Comparison of ENCODE assay signal across 8 cellular contexts in genomic region chr19:11767633-11768133, GRCh38. TPM values are rescaled to one million over a fixed set of nuclear protein-coding genes. Genes with fewer than 3 reads are reported as not detected.
DNase-seq lines count a peak whose midpoint lies in the region; ATAC-seq and TF ChIP-seq lines count a peak whose summit lies in the region.

No MANE protein-coding gene starts in this region.

- H3K27me3 Mint-ChIP-seq in CD4-positive, alpha-beta memory T cell = peaks cover 0 to 2% of the 10 kb centered on the region in 2 donors
- no peaks in the 10 kb centered on the region for H3K27me3 Mint-ChIP-seq in activated T-cell treated with anti-CD3 and anti-CD28 coated beads, Interleukin-2, amount 50 U/mL, for 72 hours (ENCODE audit: low read depth)
- no peaks in the 10 kb centered on the region for H3K27me3 Mint-ChIP-seq in neural progenitor cell (ENCODE audit: insufficient read depth, low read depth)

- peak overlapping the region; percentile 58 to 92 (median 91) for H3K27ac Mint-ChIP-seq in CD4-positive, alpha-beta memory T cell
- no peak overlapping the region for H3K27ac Mint-ChIP-seq in activated T-cell treated with anti-CD3 and anti-CD28 coated beads, Interleukin-2, amount 50 U/mL, for 72 hours
- H3K27ac Mint-ChIP-seq in neural progenitor cell = peak overlapping the region; percentile 72

- DNase-seq in CD4-positive, alpha-beta memory T cell = peak in 3 of 5 donors; percentile 5 to 28 (median 8)
- DNase-seq in LHCN-M2 (ENCODE audit: low read depth) = peak; percentile 43
- DNase-seq in activated T-cell treated with anti-CD3 and anti-CD28 coated beads, Interleukin-2, amount 50 U/mL, for 72 hours = peak; percentile 26 to 36
- peak; percentile 43 for DNase-seq in neural progenitor cell (ENCODE audit: low spot score)
- no peak for DNase-seq in MV-4-11 (lab: John Stamatoyannopoulos, UW)

- peaks cover 18 to 33% (median 23%) of the 10 kb centered on the region in 4 donors for H3K4me1 Mint-ChIP-seq in CD4-positive, alpha-beta memory T cell
- H3K4me1 Mint-ChIP-seq in activated T-cell treated with anti-CD3 and anti-CD28 coated beads, Interleukin-2, amount 50 U/mL, for 72 hours (ENCODE audit: low read depth) = peaks cover 15% of the 10 kb centered on the region
- peaks cover 10% of the 10 kb centered on the region for H3K4me1 Mint-ChIP-seq in neural progenitor cell

- H3K4me3 ChIP-seq in CD4-positive, alpha-beta memory T cell (ENCODE audit: low read length in 2 of 2) = peak overlapping the region; percentile 84 to 94
- H3K4me3 ChIP-seq in gastroesophageal sphincter (peak overlapping the region; percentile 66 to 74), neural progenitor cell (peak overlapping the region; percentile 69)

- peak overlapping the region; percentile 16 for H3K9ac ChIP-seq in neural progenitor cell

- peak overlapping the region; percentile 95 for H2AFZ ChIP-seq in neural progenitor cell (replicated peaks)

- H3K9me3 Mint-ChIP-seq in CD4-positive, alpha-beta memory T cell = peaks cover 2 to 41% (median 30%) of the 10 kb centered on the region in 8 donors
- H3K9me3 Mint-ChIP-seq in activated T-cell treated with anti-CD3 and anti-CD28 coated beads, Interleukin-2, amount 50 U/mL, for 72 hours = peaks cover 21 to 30% of the 10 kb centered on the region in 2 donors
- H3K9me3 Mint-ChIP-seq in neural progenitor cell = peaks cover 35% of the 10 kb centered on the region

- no peaks in the 10 kb centered on the region for H3K27me3 ChIP-seq in CD4-positive, alpha-beta memory T cell (ENCODE audit: insufficient read depth, low read length)
- H3K27me3 ChIP-seq in gastroesophageal sphincter (no peaks in the 10 kb centered on the region), neural progenitor cell (peaks cover 52% of the 10 kb centered on the region)

- ATAC-seq in GM19397 (IDR thresholded peaks at IDR 0.05; ENCODE audit: unreplicated experiment) = peak; percentile 31
- no peak for ATAC-seq in activated T-cell treated with anti-CD3 and anti-CD28 coated beads, Interleukin-2, amount 50 U/mL, for 72 hours (replicated peaks in 1 of 2)
- ATAC-seq in gastroesophageal sphincter = no peak
- no peak for ATAC-seq in GM21360 (IDR thresholded peaks at IDR 0.05; ENCODE audit: unreplicated experiment)

- peak overlapping the region; percentile 93 to 99 (median 97) for H3K4me3 Mint-ChIP-seq in CD4-positive, alpha-beta memory T cell
- H3K4me3 Mint-ChIP-seq in activated T-cell treated with anti-CD3 and anti-CD28 coated beads, Interleukin-2, amount 50 U/mL, for 72 hours = peak overlapping the region; percentile 95 to 98
- peak overlapping the region; percentile 98 for H3K4me3 Mint-ChIP-seq in neural progenitor cell

- WGBS in gastroesophageal sphincter (ENCODE audit: low coverage in 1 of 2), 2 donors = 0% methylated on average over 7 of the region's 20 CpGs; no CpG with 5 or more reads in 1 of the 2 donors

- H3K9me3 ChIP-seq in CD4-positive, alpha-beta memory T cell (ENCODE audit: control insufficient read depth in 1 of 2, low read length in 2 of 2) = no peaks in the 10 kb centered on the region
- H3K9me3 ChIP-seq in gastroesophageal sphincter = peaks cover 0 to 9% (median 0%) of the 10 kb centered on the region in 3 donors
- peaks cover 3% of the 10 kb centered on the region for H3K9me3 ChIP-seq in neural progenitor cell (ENCODE audit: low read depth)

- intact Hi-C loops in CD4-positive, alpha-beta memory T cell (cut with micrococcal nuclease) = loop anchor here (1.0 to 2.0 kb wide), 2 partner anchors 28 to 47 kb away; partner anchors contain the start of gene ZNF440

- peaks cover 19 to 32% of the 10 kb centered on the region in 2 donors for H3K36me3 Mint-ChIP-seq in CD4-positive, alpha-beta memory T cell
- H3K36me3 Mint-ChIP-seq in activated T-cell treated with anti-CD3 and anti-CD28 coated beads, Interleukin-2, amount 50 U/mL, for 72 hours (ENCODE audit: insufficient read depth in 2 of 2) = peaks cover 31 to 37% of the 10 kb centered on the region in 2 donors
- peaks cover 15% of the 10 kb centered on the region for H3K36me3 Mint-ChIP-seq in neural progenitor cell

- CTCF ChIA-PET in CD4-positive, alpha-beta memory T cell (lab: Charles Lee; ENCODE audit: partially characterized antibody) = no interaction called here

- no peak for TF ChIP-seq EP300 in gastroesophageal sphincter (IDR thresholded peaks at IDR 0.05)

- H3K27ac ChIP-seq in CD4-positive, alpha-beta memory T cell (ENCODE audit: low read depth, low read length) = peak overlapping the region; percentile 54
- H3K27ac ChIP-seq in gastroesophageal sphincter (peak overlapping the region; percentile 69 to 97 (median 92)), neural progenitor cell (no peak overlapping the region)

- no peaks in the 10 kb centered on the region for H3K36me3 ChIP-seq in CD4-positive, alpha-beta memory T cell (ENCODE audit: insufficient read depth, low read length)
- H3K36me3 ChIP-seq in gastroesophageal sphincter = peaks cover 0 to 12% of the 10 kb centered on the region in 2 donors
- no peaks in the 10 kb centered on the region for H3K36me3 ChIP-seq in neural progenitor cell

- H3K4me1 ChIP-seq in CD4-positive, alpha-beta memory T cell (ENCODE audit: insufficient read depth, low read length) = peaks cover 21% of the 10 kb centered on the region
- H3K4me1 ChIP-seq in gastroesophageal sphincter = peaks cover 0 to 28% (median 3%) of the 10 kb centered on the region in 3 donors
- no peaks in the 10 kb centered on the region for H3K4me1 ChIP-seq in neural progenitor cell

- no peak for TF ChIP-seq CTCF in gastroesophageal sphincter (IDR thresholded peaks at IDR 0.05)
- no peak for TF ChIP-seq CTCF in neural progenitor cell (IDR thresholded peaks at IDR 0.05)

- H3F3A ChIP-seq in neural progenitor cell (ENCODE audit: low read depth) = no peaks in the 10 kb centered on the region

- POLR2A ChIA-PET in CD4-positive, alpha-beta memory T cell (lab: Charles Lee; ENCODE audit: partially characterized antibody) = interaction anchor here (1.5 to 1.6 kb wide), 2 partner anchors 29 to 30 kb away, joined by 5 read pairs; partner anchors contain the start of gene ZNF823

- no peak for TF ChIP-seq POLR2A in gastroesophageal sphincter (IDR thresholded peaks at IDR 0.05)

- H3K4me2 ChIP-seq in neural progenitor cell = peak overlapping the region; percentile 72

- no peaks in the 10 kb centered on the region for H3K79me2 ChIP-seq in neural progenitor cell (ENCODE audit: low read depth)

- no peaks in the 10 kb centered on the region for H4K20me1 ChIP-seq in neural progenitor cell (ENCODE audit: low read depth)

RNA-seq across cellular contexts. Expression of gene ZNF441, which starts 0.9 kb away (rescaled TPM):
- 10 to 100 TPM; 19.6 to 21.5 TPM for total RNA-seq in CD4-positive, alpha-beta memory T cell
- 1 to 10 TPM; 2.3 to 6.3 TPM for polyA plus RNA-seq in CD4-positive, alpha-beta memory T cell
- total RNA-seq in LHCN-M2 (2014; rRNA removed) (5.4 and 7.1 TPM in 2 replicates), gastroesophageal sphincter (10 to 100 TPM in 1 of 4 donors, 1 to 10 TPM in 3; 4.5 to 10.7 (median 7.7) TPM), neural progenitor cell (ENCODE audit: low replicate concordance) (6.5 and 7.3 TPM in 2 replicates)
- polyA plus RNA-seq in LHCN-M2 (2012) = 1.6 TPM
- 1 to 10 TPM; 5.3 to 6.0 TPM for total RNA-seq in activated T-cell treated with anti-CD3 and anti-CD28 coated beads, Interleukin-2, amount 50 U/mL, for 72 hours

RNA-seq across cellular contexts. Expression of gene ZNF823, which starts 28.9 kb away (rescaled TPM):
- total RNA-seq in CD4-positive, alpha-beta memory T cell = 1 to 10 TPM; 4.6 to 5.4 TPM
- 1 to 10 TPM in 1 of 2 donors, under 1 TPM in 1; 0.92 to 5.3 TPM for polyA plus RNA-seq in CD4-positive, alpha-beta memory T cell
- 7.1 and 10.2 TPM in 2 replicates for total RNA-seq in LHCN-M2 (2014; rRNA removed)
- polyA plus RNA-seq in LHCN-M2 (2012) = 2.0 TPM
- 1 to 10 TPM; 1.4 to 3.3 TPM for total RNA-seq in activated T-cell treated with anti-CD3 and anti-CD28 coated beads, Interleukin-2, amount 50 U/mL, for 72 hours
- total RNA-seq in gastroesophageal sphincter = 10 to 100 TPM in 1 of 4 donors, 1 to 10 TPM in 3; 6.7 to 11.4 (median 8.7) TPM
- total RNA-seq in neural progenitor cell (ENCODE audit: low replicate concordance) = 9.2 and 12.3 TPM in 2 replicates

RNA-seq across cellular contexts. Expression of gene ZNF491, which starts 30.6 kb away (rescaled TPM):
- 1 to 10 TPM; 2.0 to 3.0 TPM for total RNA-seq in CD4-positive, alpha-beta memory T cell
- polyA plus RNA-seq in CD4-positive, alpha-beta memory T cell = under 1 TPM in 1 of 2 donors, not detected in 1; 0.34 TPM
- 0.80 and 0.90 TPM in 2 replicates for total RNA-seq in LHCN-M2 (2014; rRNA removed)
- polyA plus RNA-seq in LHCN-M2 (2012) = 0.60 TPM
- total RNA-seq in activated T-cell treated with anti-CD3 and anti-CD28 coated beads, Interleukin-2, amount 50 U/mL, for 72 hours = 1 to 10 TPM in 1 of 2 donors, under 1 TPM in 1; 0.46 to 2.4 TPM
- total RNA-seq in gastroesophageal sphincter = 1 to 10 TPM; 1.8 to 3.7 (median 3.1) TPM
- 5.5 and 6.0 TPM in 2 replicates for total RNA-seq in neural progenitor cell (ENCODE audit: low replicate concordance)

RNA-seq across cellular contexts. Expression of gene ZNF440, which starts 46.4 kb away (rescaled TPM):
- total RNA-seq in CD4-positive, alpha-beta memory T cell = 10 to 100 TPM; 18.0 to 18.5 TPM
- polyA plus RNA-seq in CD4-positive, alpha-beta memory T cell = 1 to 10 TPM; 1.8 to 3.7 TPM
- total RNA-seq in LHCN-M2 (2014; rRNA removed) (7.0 and 8.2 TPM in 2 replicates), gastroesophageal sphincter (10 to 100 TPM in 1 of 4 donors, 1 to 10 TPM in 3; 4.8 to 13.2 (median 9.7) TPM), neural progenitor cell (ENCODE audit: low replicate concordance) (19.5 and 25.8 TPM in 2 replicates)
- polyA plus RNA-seq in LHCN-M2 (2012) = 2.7 TPM
- 10 to 100 TPM; 10.2 to 11.2 TPM for total RNA-seq in activated T-cell treated with anti-CD3 and anti-CD28 coated beads, Interleukin-2, amount 50 U/mL, for 72 hours
